Comparison of ENCODE assay signal across 9 cellular contexts in the genomic region with DNA sequence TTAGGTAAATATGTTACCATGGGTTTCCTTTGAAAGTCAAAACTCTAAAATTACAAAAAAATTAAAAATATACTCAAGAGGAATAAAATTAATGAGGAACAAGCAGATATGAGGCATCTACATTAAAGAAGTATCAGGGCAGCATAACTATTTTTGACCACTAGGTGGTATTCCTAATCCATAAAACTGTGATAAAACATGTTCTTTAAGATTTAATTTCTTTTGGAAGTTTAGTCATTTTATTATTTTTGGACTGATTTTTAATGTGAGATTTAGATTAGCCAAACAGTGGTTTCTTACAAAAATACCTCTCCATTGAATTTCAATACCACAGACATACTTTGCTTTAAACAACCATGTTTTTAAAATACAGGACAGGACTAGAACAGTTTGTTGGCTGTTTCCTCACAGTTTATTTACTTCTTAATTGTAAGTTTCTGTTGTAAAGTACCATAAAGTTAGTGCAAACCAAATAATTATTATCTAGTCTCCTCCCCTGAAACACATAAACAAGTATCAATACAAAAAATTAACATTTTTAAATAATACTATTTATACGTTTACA. TPM values are rescaled to one million over a fixed set of nuclear protein-coding genes. Genes with fewer than 3 reads are reported as not detected.
A peak's percentile ranks its signal among the peaks of the same experiment; 100 is the strongest.
DNase-seq lines count a peak whose midpoint lies in the region; ATAC-seq and TF ChIP-seq lines count a peak whose summit lies in the region.
"Had no signal": no experiment of that assay in that cellular context is flagged by ENCODE, and none has a peak within 500 bp of the region (broad histone marks: within the 10 kb centered on the region; RNA-seq: fewer than 3 reads in every experiment).

No MANE protein-coding gene starts in this region.

- no peak overlapping the region for H2AFZ ChIP-seq in mammary epithelial cell (ENCODE audit: low read depth, low read length)

- no peaks in the 10 kb centered on the region for H3K4me1 ChIP-seq in mammary epithelial cell (ENCODE audit: insufficient read depth, low read length)
- H3K4me1 ChIP-seq: BLaER1 treated with 17β-estradiol and CSF1 and Interleukin-3, amounts not matched to agents 10 nM and 100 nM had no signal

- H3K9ac ChIP-seq in mammary epithelial cell (ENCODE audit: insufficient read depth, low read length): no peak overlapping the region
- H3K9ac ChIP-seq: BLaER1 treated with 17β-estradiol and CSF1 and Interleukin-3, amounts not matched to agents 10 nM and 100 nM had no signal

- 96% methylated on average over 1 of the region's 1 CpG for WGBS in mammary epithelial cell (ENCODE audit: low coverage, missing lambda C conversion rate)

- H4K20me1 ChIP-seq in mammary epithelial cell (ENCODE audit: insufficient read depth, low read length): no peaks in the 10 kb centered on the region
- H4K20me1 ChIP-seq: BLaER1 treated with 17β-estradiol and CSF1 and Interleukin-3, amounts not matched to agents 10 nM and 100 nM had no signal

- CTCF ChIA-PET in mammary epithelial cell (lab: Charles Lee; ENCODE audit: low non-redundant PET): no interaction called here

- H3K36me3 Mint-ChIP-seq in neural crest cell (ENCODE audit: low read depth): no peaks in the 10 kb centered on the region
- no peaks in the 10 kb centered on the region for H3K36me3 Mint-ChIP-seq in activated T-cell treated with anti-CD3 and anti-CD28 coated beads, Interleukin-2, amount 50 U/mL, for 24 hours (ENCODE audit: low read depth)

- H3K36me3 ChIP-seq in mammary epithelial cell (ENCODE audit: insufficient read depth, low read length): no peaks in the 10 kb centered on the region
- H3K36me3 ChIP-seq: BLaER1 treated with 17β-estradiol and CSF1 and Interleukin-3, amounts not matched to agents 10 nM and 100 nM had no signal

- no peaks in the 10 kb centered on the region for H3K9me3 Mint-ChIP-seq in neural crest cell
- H3K9me3 Mint-ChIP-seq in activated T-cell treated with anti-CD3 and anti-CD28 coated beads, Interleukin-2, amount 50 U/mL, for 24 hours: no peaks in the 10 kb centered on the region

- dilution Hi-C loops in mammary epithelial cell (cut with HindIII; ENCODE audit: low sequenced_read_pairs): no loop called here

- H3K4me1 Mint-ChIP-seq in neural crest cell: no peaks in the 10 kb centered on the region
- no peaks in the 10 kb centered on the region for H3K4me1 Mint-ChIP-seq in activated T-cell treated with anti-CD3 and anti-CD28 coated beads, Interleukin-2, amount 50 U/mL, for 24 hours (ENCODE audit: low read depth)

- no peak overlapping the region for H3K27ac ChIP-seq in mammary epithelial cell (ENCODE audit: insufficient read depth, low read depth, low read length)
- H3K27ac ChIP-seq: BLaER1 treated with 17β-estradiol and CSF1 and Interleukin-3, amounts not matched to agents 10 nM and 100 nM had no signal

- BruUV-seq in mammary epithelial cell (replicated peaks; lab: Mats Ljungman, UMichigan): no TSS peak

- DNase-seq in DMS153 treated with DMSO at 0.1 percent for 48 hours (lab: John Stamatoyannopoulos, UW; ENCODE audit: unreplicated experiment) (peak; percentile 19), DMS153 (lab: John Stamatoyannopoulos, UW) (no peak), NCI-H1105 (lab: John Stamatoyannopoulos, UW) (peak; percentile 20), mammary epithelial cell (peak; percentile 3), neural crest cell (ENCODE audit: low read depth, low spot score) (no peak)
- DNase-seq in activated T-cell treated with anti-CD3 and anti-CD28 coated beads, Interleukin-2, amount 50 U/mL, for 24 hours: no peak

- no peak overlapping the region for H3K4me2 ChIP-seq in mammary epithelial cell (ENCODE audit: insufficient read depth, low read depth, low read length)
- H3K4me2 ChIP-seq: BLaER1 treated with 17β-estradiol and CSF1 and Interleukin-3, amounts not matched to agents 10 nM and 100 nM had no signal

- H3K9me3 ChIP-seq in mammary epithelial cell (replicated peaks; ENCODE audit: insufficient read depth, low read length): no peaks in the 10 kb centered on the region

- H3K27ac Mint-ChIP-seq in neural crest cell (ENCODE audit: unreplicated experiment): no peak overlapping the region
- H3K27ac Mint-ChIP-seq in activated T-cell treated with anti-CD3 and anti-CD28 coated beads, Interleukin-2, amount 50 U/mL, for 24 hours: no peak overlapping the region

- in situ Hi-C loops in mammary epithelial cell (cut with MboI; ENCODE audit: low sequenced_read_pairs in 2 of 2): no loop called here

- ATAC-seq in HG03045 (IDR thresholded peaks at IDR 0.05; ENCODE audit: unreplicated experiment) (no peak), GM21723 (IDR thresholded peaks at IDR 0.05; ENCODE audit: unreplicated experiment) (no peak)

- peak; percentile 65 to 70 for TF ChIP-seq CTCF in mammary epithelial cell (conservative IDR thresholded peaks at IDR 0.05 in 1 of 2, IDR thresholded peaks at IDR 0.05 in 1 of 2; ENCODE audit: extremely low read depth in 1 of 2, insufficient read depth in 1 of 2, low read depth in 1 of 2, low read length in 2 of 2)
- peak; percentile 91 for TF ChIP-seq CTCF in neural crest cell (conservative IDR thresholded peaks at IDR 0.05)

- H3K27me3 ChIP-seq in mammary epithelial cell (ENCODE audit: insufficient read depth, low read length): no peaks in the 10 kb centered on the region
- H3K27me3 ChIP-seq: BLaER1 treated with 17β-estradiol and CSF1 and Interleukin-3, amounts not matched to agents 10 nM and 100 nM had no signal

- H3K4me3 Mint-ChIP-seq in neural crest cell: no peak overlapping the region
- no peak overlapping the region for H3K4me3 Mint-ChIP-seq in activated T-cell treated with anti-CD3 and anti-CD28 coated beads, Interleukin-2, amount 50 U/mL, for 24 hours

- no peaks in the 10 kb centered on the region for H3K79me2 ChIP-seq in mammary epithelial cell (ENCODE audit: insufficient read depth, low read length)

- H3K4me3 ChIP-seq in mammary epithelial cell (replicated peaks in 1 of 3; ENCODE audit: insufficient read depth in 1 of 3, low read depth in 2 of 3, low read length in 3 of 3): no peak overlapping the region
- H3K4me3 ChIP-seq: BLaER1 treated with 17β-estradiol and CSF1 and Interleukin-3, amounts not matched to agents 10 nM and 100 nM had no signal

- no peaks in the 10 kb centered on the region for H3K27me3 Mint-ChIP-seq in neural crest cell (ENCODE audit: low read depth)
- H3K27me3 Mint-ChIP-seq in activated T-cell treated with anti-CD3 and anti-CD28 coated beads, Interleukin-2, amount 50 U/mL, for 24 hours: no peaks in the 10 kb centered on the region

- intact Hi-C loops in mammary epithelial cell (cut with micrococcal nuclease): loop anchor here (10.0 kb wide), 1 partner anchor 991 kb away; no protein-coding TSS in a partner anchor

RNA-seq across cellular contexts. Expression of gene NTS, which starts 49.8 kb away (rescaled TPM):
- total RNA-seq in mammary epithelial cell (not detected), neural crest cell (0.25 and 0.40 TPM in 2 replicates)
- polyA plus RNA-seq in mammary epithelial cell: not detected
- polyA minus RNA-seq in mammary epithelial cell: not detected

Comparison
In these comparisons a context has a peak if more than half of its experiments do, and no peak if none do; other contexts are left out.
1. DNase-seq: peak in DMS153 treated with DMSO at 0.1 percent for 48 hours (single experiment), NCI-H1105 (single experiment) and mammary epithelial cell (single experiment); none in DMS153 (single experiment), neural crest cell (single experiment) and activated T-cell treated with anti-CD3 and anti-CD28 coated beads, Interleukin-2, amount 50 U/mL, for 24 hours (single experiment).